ENCODE assay signal across 27 cellular contexts in the genomic region with DNA sequence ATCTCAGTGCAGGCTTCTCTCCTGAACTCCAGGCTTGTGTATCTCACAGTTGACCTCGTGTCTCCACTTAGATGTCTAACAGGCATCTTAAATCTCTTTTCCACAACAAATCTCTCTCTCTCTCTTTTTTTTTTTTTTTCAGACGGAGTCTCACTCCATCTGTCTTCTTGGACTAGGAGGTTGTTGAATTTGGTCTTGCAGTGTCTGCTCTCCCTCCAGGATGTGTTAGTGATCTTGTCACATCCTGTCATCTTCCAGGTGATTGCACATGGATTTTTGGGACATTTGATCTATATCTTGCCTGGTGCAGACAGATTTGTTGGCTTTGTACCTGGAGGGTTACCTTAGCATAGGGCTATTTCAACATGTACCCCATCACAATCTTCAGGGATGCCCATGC. TPM values are rescaled to one million over a fixed set of nuclear protein-coding genes. Genes with fewer than 3 reads are reported as not detected.
"Had no signal": no experiment of that assay in that cellular context is flagged by ENCODE, and none has a peak within 500 bp of the region (broad histone marks: within the 10 kb centered on the region; RNA-seq: fewer than 3 reads in every experiment).

No MANE protein-coding gene starts in this region.

- ATAC-seq: effector memory CD8-positive, alpha-beta T cell; esophagus mucosa; gastrocnemius medialis; heart right ventricle; left cardiac atrium; left lung; left ventricle myocardium superior; lower lobe of right lung had no signal

- DNase-seq: colonic mucosa; cortex of kidney; effector CD8-positive, alpha-beta T cell; effector memory CD8-positive, alpha-beta T cell; endodermal cell; erythroblast; esophagus squamous epithelium; foreskin fibroblast; foreskin melanocyte; gastrocnemius medialis; glutamatergic neuron; heart right ventricle; hippocampal formation; left cardiac atrium; left lung; left ventricle myocardium superior; lower lobe of right lung; mesendoderm; midbrain had no signal

RNA-seq across cellular contexts. Expression of gene KCNA10, which starts 26.5 kb away (rescaled TPM):
- total RNA-seq: colonic mucosa, dermis microvascular lymphatic vessel endothelial cell, endodermal cell, esophagus mucosa, esophagus squamous epithelium, gastrocnemius medialis, glomerular endothelial cell, heart right ventricle, kidney epithelial cell, left cardiac atrium, left lung, left ventricle myocardium superior, lower leg skin, lower lobe of right lung, lung microvascular endothelial cell, mononuclear cell, mucosa of gallbladder had no signal
